ENCODE assay signal across 9 cellular contexts in genomic region chr19:35845215-35846037, GRCh38. TPM values are rescaled to one million over a fixed set of nuclear protein-coding genes. Genes with fewer than 3 reads are reported as not detected.
DNase-seq lines count a peak whose midpoint lies in the region; ATAC-seq and TF ChIP-seq lines count a peak whose summit lies in the region.
"Had no signal": no experiment of that assay in that cellular context is flagged by ENCODE, and none has a peak within 500 bp of the region (broad histone marks: within the 10 kb centered on the region; RNA-seq: fewer than 3 reads in every experiment).

No MANE protein-coding gene starts in this region.

- TF ChIP-seq POLR2A in testis (IDR thresholded peaks at IDR 0.05) = no peak

- no peaks in the 10 kb centered on the region for H3K4me1 ChIP-seq in testis

- H3K27me3 ChIP-seq in testis = no peaks in the 10 kb centered on the region

- no peak overlapping the region for H3K27ac ChIP-seq in testis
- H3K27ac ChIP-seq: skin epidermis had no signal

- no peaks in the 10 kb centered on the region for H3K9me3 Mint-ChIP-seq in activated CD4-positive, alpha-beta T cell treated with anti-CD3 and anti-CD28 coated beads, Interleukin-2, amount 10 ng/mL, durations not matched to agents 24 days and 14 days
- H3K9me3 Mint-ChIP-seq in glutamatergic neuron (ENCODE audit: unreplicated experiment) = peaks cover 20% of the 10 kb centered on the region

- H3K4me3 Mint-ChIP-seq in activated CD4-positive, alpha-beta T cell treated with anti-CD3 and anti-CD28 coated beads, Interleukin-2, amount 10 ng/mL, durations not matched to agents 24 days and 14 days = peak overlapping the region; percentile 66
- peak overlapping the region; percentile 90 for H3K4me3 Mint-ChIP-seq in glutamatergic neuron (ENCODE audit: unreplicated experiment)

- no peak for ATAC-seq in GM18861 (IDR thresholded peaks at IDR 0.05; ENCODE audit: unreplicated experiment)

- no peaks in the 10 kb centered on the region for H3K36me3 Mint-ChIP-seq in activated CD4-positive, alpha-beta T cell treated with anti-CD3 and anti-CD28 coated beads, Interleukin-2, amount 10 ng/mL, durations not matched to agents 24 days and 14 days (ENCODE audit: low read depth)
- H3K36me3 Mint-ChIP-seq in glutamatergic neuron (ENCODE audit: unreplicated experiment) = peaks cover 30% of the 10 kb centered on the region
- H3K36me3 Mint-ChIP-seq: CD4-positive, CD25-positive, alpha-beta regulatory T cell had no signal

- intact Hi-C loops in activated CD4-positive, alpha-beta T cell treated with anti-CD3 and anti-CD28 coated beads, Interleukin-2, amount 10 ng/mL, durations not matched to agents 24 days and 14 days (cut with micrococcal nuclease) = no loop called here
- intact Hi-C loops in testis (cut with DNase I; ENCODE audit: low total_unique reads) = no loop called here

- 3 to 4% methylated on average over 33 to 53 of the region's 63 CpGs for WGBS in testis, 2 donors

- H3K9me3 ChIP-seq in testis = no peaks in the 10 kb centered on the region

- peaks cover 12% of the 10 kb centered on the region for H3K4me1 Mint-ChIP-seq in activated CD4-positive, alpha-beta T cell treated with anti-CD3 and anti-CD28 coated beads, Interleukin-2, amount 10 ng/mL, durations not matched to agents 24 days and 14 days
- H3K4me1 Mint-ChIP-seq in glutamatergic neuron (ENCODE audit: low read depth, unreplicated experiment) = peaks cover 15% of the 10 kb centered on the region

- H3K27ac Mint-ChIP-seq in activated CD4-positive, alpha-beta T cell treated with anti-CD3 and anti-CD28 coated beads, Interleukin-2, amount 10 ng/mL, durations not matched to agents 24 days and 14 days = no peak overlapping the region
- no peak overlapping the region for H3K27ac Mint-ChIP-seq in glutamatergic neuron (ENCODE audit: unreplicated experiment)

- TF ChIP-seq CTCF in glutamatergic neuron (IDR thresholded peaks at IDR 0.05; ENCODE audit: partially characterized antibody, unreplicated experiment) = no peak
- TF ChIP-seq CTCF in testis (IDR thresholded peaks at IDR 0.05) = no peak

- DNase-seq in activated CD4-positive, alpha-beta T cell treated with anti-CD3 and anti-CD28 coated beads, Interleukin-2, amount 10 ng/mL, durations not matched to agents 24 days and 14 days = peak; percentile 62
- DNase-seq in activated CD4-positive, alpha-beta T cell treated with anti-CD3 and anti-CD28 coated beads, Interleukin-2, amount 50 U/mL, for 1 hour = no peak
- DNase-seq in glutamatergic neuron (peak; percentile 43), testis (no peak), NOMO-1 (lab: John Stamatoyannopoulos, UW; ENCODE audit: unreplicated experiment in 2 of 2) (no peak)

- H3K27me3 Mint-ChIP-seq in activated CD4-positive, alpha-beta T cell treated with anti-CD3 and anti-CD28 coated beads, Interleukin-2, amount 10 ng/mL, durations not matched to agents 24 days and 14 days = peaks cover 54% of the 10 kb centered on the region
- H3K27me3 Mint-ChIP-seq in glutamatergic neuron (ENCODE audit: unreplicated experiment) = peaks cover 30% of the 10 kb centered on the region

- peak overlapping the region; percentile 18 to 24 for H3K4me3 ChIP-seq in testis

- H3K36me3 ChIP-seq in testis (ENCODE audit: low read depth, missing control alignments) = no peaks in the 10 kb centered on the region

RNA-seq across cellular contexts. Expression of gene NPHS1, which starts 6.9 kb away (rescaled TPM):
- total RNA-seq in activated CD4-positive, alpha-beta T cell treated with anti-CD3 and anti-CD28 coated beads, Interleukin-2, amount 10 ng/mL, durations not matched to agents 24 days and 14 days = 0.28 TPM in 1 of 2 replicates, not detected in the other
- 4.7 TPM for total RNA-seq in glutamatergic neuron (ENCODE audit: unreplicated experiment)
- total RNA-seq in testis = 1 to 10 TPM; 1.8 to 2.7 TPM
- polyA plus RNA-seq in testis (ENCODE audit: insufficient read depth, low read depth, low replicate concordance) = 3.8 TPM
- total RNA-seq: CD4-positive, CD25-positive, alpha-beta regulatory T cell; T-helper 2 cell treated with Interferon-gamma antibody and Interleukin-4, amounts not matched to agents 100 ng/mL and 5 ng/mL, for 36 hours had no signal
- polyA plus RNA-seq: CD4-positive, CD25-positive, alpha-beta regulatory T cell had no signal

RNA-seq across cellular contexts. Expression of gene KIRREL2, which starts 11.3 kb away (rescaled TPM):
- total RNA-seq in activated CD4-positive, alpha-beta T cell treated with anti-CD3 and anti-CD28 coated beads, Interleukin-2, amount 10 ng/mL, durations not matched to agents 24 days and 14 days = 1.8 and 2.1 TPM in 2 replicates
- 47.1 TPM for total RNA-seq in glutamatergic neuron (ENCODE audit: unreplicated experiment)
- total RNA-seq in testis = under 1 TPM; 0.56 to 0.87 TPM
- 0.84 TPM for polyA plus RNA-seq in testis (ENCODE audit: insufficient read depth, low read depth, low replicate concordance)
- total RNA-seq: CD4-positive, CD25-positive, alpha-beta regulatory T cell had no signal
- polyA plus RNA-seq: CD4-positive, CD25-positive, alpha-beta regulatory T cell had no signal

RNA-seq across cellular contexts. Expression of gene APLP1, which starts 22.9 kb away (rescaled TPM):
- 2.0 and 2.4 TPM in 2 replicates for total RNA-seq in activated CD4-positive, alpha-beta T cell treated with anti-CD3 and anti-CD28 coated beads, Interleukin-2, amount 10 ng/mL, durations not matched to agents 24 days and 14 days
- 618 TPM for total RNA-seq in glutamatergic neuron (ENCODE audit: unreplicated experiment)
- 10 to 100 TPM; 45.7 to 54.3 TPM for total RNA-seq in testis
- polyA plus RNA-seq in testis (ENCODE audit: insufficient read depth, low read depth, low replicate concordance) = 37.9 TPM
- total RNA-seq: CD4-positive, CD25-positive, alpha-beta regulatory T cell had no signal
- polyA plus RNA-seq: CD4-positive, CD25-positive, alpha-beta regulatory T cell had no signal

RNA-seq across cellular contexts. Expression of gene PRODH2, which starts 32.8 kb away (rescaled TPM):
- not detected in 2 replicates for total RNA-seq in activated CD4-positive, alpha-beta T cell treated with anti-CD3 and anti-CD28 coated beads, Interleukin-2, amount 10 ng/mL, durations not matched to agents 24 days and 14 days
- total RNA-seq in glutamatergic neuron (ENCODE audit: unreplicated experiment) (0.64 TPM), testis (1 to 10 TPM in 1 of 2 donors, under 1 TPM in 1; 0.99 to 1.3 TPM)
- polyA plus RNA-seq in testis (ENCODE audit: insufficient read depth, low read depth, low replicate concordance) = 2.7 TPM
- total RNA-seq: CD4-positive, CD25-positive, alpha-beta regulatory T cell; T-helper 2 cell treated with Interferon-gamma antibody and Interleukin-4, amounts not matched to agents 100 ng/mL and 5 ng/mL, for 36 hours had no signal
- polyA plus RNA-seq: CD4-positive, CD25-positive, alpha-beta regulatory T cell had no signal

RNA-seq across cellular contexts. Expression of gene NFKBID, which starts 54.9 kb away (rescaled TPM):
- 146 and 150 TPM in 2 replicates for total RNA-seq in activated CD4-positive, alpha-beta T cell treated with anti-CD3 and anti-CD28 coated beads, Interleukin-2, amount 10 ng/mL, durations not matched to agents 24 days and 14 days
- 7.6 TPM for total RNA-seq in glutamatergic neuron (ENCODE audit: unreplicated experiment)
- total RNA-seq in testis = 1 to 10 TPM; 3.8 to 6.0 TPM
- polyA plus RNA-seq in testis (ENCODE audit: insufficient read depth, low read depth, low replicate concordance) = 2.8 TPM

Comparison
In these comparisons a context has a peak if more than half of its experiments do, and no peak if none do; other contexts are left out.
1. DNase-seq: peak in activated CD4-positive, alpha-beta T cell treated with anti-CD3 and anti-CD28 coated beads, Interleukin-2, amount 10 ng/mL, durations not matched to agents 24 days and 14 days (single experiment) and glutamatergic neuron (single experiment); none in activated CD4-positive, alpha-beta T cell treated with anti-CD3 and anti-CD28 coated beads, Interleukin-2, amount 50 U/mL, for 1 hour (single experiment), testis (single experiment) and NOMO-1 (0 of 2).
2. RNA of gene KIRREL2, which starts 11.3 kb away (total RNA-seq): 47.1 TPM in glutamatergic neuron (single experiment); 1.8 to 2.1 TPM in activated CD4-positive, alpha-beta T cell treated with anti-CD3 and anti-CD28 coated beads, Interleukin-2, amount 10 ng/mL, durations not matched to agents 24 days and 14 days and 0.56 to 0.87 TPM in testis; every median in the first group is over 10 times any median in the second.
3. RNA of gene APLP1, which starts 22.9 kb away (total RNA-seq): 618 TPM in glutamatergic neuron (single experiment) and 45.7 to 54.3 TPM in testis; 2.0 to 2.4 TPM in activated CD4-positive, alpha-beta T cell treated with anti-CD3 and anti-CD28 coated beads, Interleukin-2, amount 10 ng/mL, durations not matched to agents 24 days and 14 days; every median in the first group is over 10 times any median in the second.